In genomic region chr4:61549356-61549755, GRCh38 we compare ENCODE assay signal across 24 cellular contexts.
"Had no signal": no experiment of that assay in that cellular context is flagged by ENCODE, and none has a peak within 500 bp of the region (broad histone marks: within the 10 kb centered on the region; RNA-seq: fewer than 3 reads in every experiment).

No MANE protein-coding gene starts in this region.

- H3K27me3 Mint-ChIP-seq: natural killer cell treated with Interleukin-12 subunit alpha and Interleukin-12 subunit beta and Interleukin-15 and Interleukin-18, amount 100 ng/mL, for 72 hours; progenitor cell of endocrine pancreas had no signal

- H3K4me1 ChIP-seq: gastrocnemius medialis, pancreas, suprapubic skin, thyroid gland, upper lobe of right lung, vagina had no signal

- H3K4me3 Mint-ChIP-seq: natural killer cell treated with Interleukin-12 subunit alpha and Interleukin-12 subunit beta and Interleukin-15 and Interleukin-18, amount 100 ng/mL, for 72 hours; neural progenitor cell; stimulated activated effector memory CD8-positive, alpha-beta T cell treated with anti-CD3 and anti-CD28 coated beads, Interleukin-12 subunit alpha, Interleukin-12 subunit beta, amount 100 ng/mL, for 72 hours had no signal

- H3K9me3 ChIP-seq: gastrocnemius medialis, pancreas, suprapubic skin, thyroid gland, upper lobe of right lung, vagina had no signal

- H3K9ac ChIP-seq: neural progenitor cell had no signal

- FAIRE-seq: islet of Langerhans had no signal

- H3K4me2 ChIP-seq: neural progenitor cell had no signal

- DNase-seq: dorsolateral prefrontal cortex; effector CD8-positive, alpha-beta T cell; gastrocnemius medialis; heart right ventricle; hypothalamus; kidney glomerular epithelial cell; midbrain; nucleus accumbens; pancreas; right cardiac atrium; stimulated activated CD4-positive, alpha-beta T cell treated with anti-CD3 and anti-CD28 coated beads, Interleukin-4, amount 100 ng/mL, for 1 hour; stimulated activated CD8-positive, alpha-beta memory T cell treated with anti-CD3 and anti-CD28 coated beads, Interleukin-4, amount 100 ng/mL, for 48 hours; stimulated activated naive CD8-positive, alpha-beta T cell treated with anti-CD3 and anti-CD28 coated beads, Interleukin-15, Interleukin-2, amounts not matched to agents 100 U/mL and 50 U/mL, for 24 hours; thyroid gland; upper lobe of right lung had no signal

- H3K4me3 ChIP-seq: coronary artery, dorsolateral prefrontal cortex, gastrocnemius medialis, heart right ventricle, neural progenitor cell, pancreas, suprapubic skin, thyroid gland, upper lobe of right lung, vagina had no signal

- H3K4me1 Mint-ChIP-seq: stimulated activated effector memory CD8-positive, alpha-beta T cell treated with anti-CD3 and anti-CD28 coated beads, Interleukin-12 subunit alpha, Interleukin-12 subunit beta, amount 100 ng/mL, for 72 hours had no signal

- ATAC-seq: esophagus mucosa; gastrocnemius medialis; heart right ventricle; natural killer cell treated with Interleukin-12 subunit alpha and Interleukin-12 subunit beta and Interleukin-15 and Interleukin-18, amount 100 ng/mL, for 72 hours; pancreas; right cardiac atrium; stimulated activated effector memory CD8-positive, alpha-beta T cell treated with anti-CD3 and anti-CD28 coated beads, Interleukin-12 subunit alpha, Interleukin-12 subunit beta, amount 100 ng/mL, for 72 hours; stimulated activated naive CD8-positive, alpha-beta T cell treated with anti-CD3 and anti-CD28 coated beads, Interleukin-15, Interleukin-2, amounts not matched to agents 100 U/mL and 50 U/mL, for 24 hours; upper lobe of right lung had no signal

- H2AFZ ChIP-seq: neural progenitor cell had no signal

- H3K36me3 Mint-ChIP-seq: stimulated activated effector memory CD8-positive, alpha-beta T cell treated with anti-CD3 and anti-CD28 coated beads, Interleukin-12 subunit alpha, Interleukin-12 subunit beta, amount 100 ng/mL, for 72 hours had no signal

- H3K27me3 ChIP-seq: dorsolateral prefrontal cortex, gastrocnemius medialis, heart right ventricle, neural progenitor cell, pancreas, suprapubic skin, thyroid gland, upper lobe of right lung, vagina had no signal

- H3K27ac Mint-ChIP-seq: natural killer cell treated with Interleukin-12 subunit alpha and Interleukin-12 subunit beta and Interleukin-15 and Interleukin-18, amount 100 ng/mL, for 72 hours; neural progenitor cell; progenitor cell of endocrine pancreas; stimulated activated effector memory CD8-positive, alpha-beta T cell treated with anti-CD3 and anti-CD28 coated beads, Interleukin-12 subunit alpha, Interleukin-12 subunit beta, amount 100 ng/mL, for 72 hours had no signal

- H3K27ac ChIP-seq: coronary artery, dorsolateral prefrontal cortex, gastrocnemius medialis, heart right ventricle, neural progenitor cell, pancreas, suprapubic skin, thyroid gland, upper lobe of right lung, vagina had no signal

- H3K36me3 ChIP-seq: gastrocnemius medialis, heart right ventricle, neural progenitor cell, pancreas, suprapubic skin, thyroid gland, upper lobe of right lung, vagina had no signal
